7 cellular contexts compared by ENCODE assay signal in genomic region chr5:43038523-43038989, GRCh38. TPM values are rescaled to one million over a fixed set of nuclear protein-coding genes. Genes with fewer than 3 reads are reported as not detected.
DNase-seq lines count a peak whose midpoint lies in the region; ATAC-seq, FAIRE-seq and TF ChIP-seq lines count a peak whose summit lies in the region.

No MANE protein-coding gene starts in this region.

- CTCF ChIA-PET in activated CD8-positive, alpha-beta T cell treated with anti-CD3 and anti-CD28 coated beads for 36 hours (lab: Charles Lee), result interaction anchor here (0.7 to 4.5 kb wide), 14 partner anchors 10 to 130 kb away, joined by 3 to 63 read pairs (median 6); no protein-coding TSS in a partner anchor

- H3K9ac ChIP-seq in KMS-11 (no peak overlapping the region), kidney (ENCODE audit: low read length in 2 of 2) (no peak overlapping the region)

- no peaks in the 10 kb centered on the region for H3K9me3 Mint-ChIP-seq in activated CD8-positive, alpha-beta T cell treated with anti-CD3 and anti-CD28 coated beads for 36 hours

- no peak for ATAC-seq in activated CD8-positive, alpha-beta T cell treated with anti-CD3 and anti-CD28 coated beads for 36 hours

- H3K27me3 Mint-ChIP-seq in activated CD8-positive, alpha-beta T cell treated with anti-CD3 and anti-CD28 coated beads for 36 hours, result no peaks in the 10 kb centered on the region

- peak overlapping the region; percentile 92 for H3K27ac Mint-ChIP-seq in activated CD8-positive, alpha-beta T cell treated with anti-CD3 and anti-CD28 coated beads for 36 hours

- H3K27ac ChIP-seq in KMS-11 (no peak overlapping the region), kidney (ENCODE audit: low read depth in 2 of 2, low read length in 2 of 2) (peak overlapping the region in 1 of 2 donors; percentile 68)

- intact Hi-C loops in activated CD8-positive, alpha-beta T cell treated with anti-CD3 and anti-CD28 coated beads for 36 hours (cut with micrococcal nuclease), result no loop called here
- intact Hi-C loops in kidney (cut with DNase I), result no loop called here

- H3K79me2 ChIP-seq in KMS-11 (ENCODE audit: insufficient read depth, low read depth), result no peaks in the 10 kb centered on the region; the same call in 1 of the 2 replicates

- H3K36me3 ChIP-seq in KMS-11 (ENCODE audit: insufficient read depth) (no peaks in the 10 kb centered on the region), kidney (ENCODE audit: control insufficient read depth in 1 of 2, insufficient read depth in 2 of 2, low read length in 2 of 2) (no peaks in the 10 kb centered on the region)

- POLR2A ChIA-PET in activated CD8-positive, alpha-beta T cell treated with anti-CD3 and anti-CD28 coated beads for 36 hours (lab: Charles Lee), result interaction anchor here (0.7 to 7.3 kb wide), 12 partner anchors 10 to 445 kb away, joined by 3 to 131 read pairs (median 8); partner anchors contain the start of gene TMEM267

- peaks cover 0 to 2% of the 10 kb centered on the region in 2 donors for H3K9me3 ChIP-seq in kidney (ENCODE audit: control insufficient read depth in 1 of 2, low read length in 2 of 2)

- TF ChIP-seq CTCF in KMS-11 (conservative IDR thresholded peaks at IDR 0.05; ENCODE audit: low read depth, low read length) (no peak), kidney (IDR thresholded peaks at IDR 0.05; ENCODE audit: borderline replicate concordance, extremely low read depth, insufficient read depth) (no peak)
- no peak for TF ChIP-seq CTCF in activated CD8-positive, alpha-beta T cell treated with anti-CD3 and anti-CD28 coated beads for 36 hours (IDR thresholded peaks at IDR 0.05)

- no peaks in the 10 kb centered on the region for H3K27me3 ChIP-seq in KMS-11 (ENCODE audit: insufficient read depth, low read depth)

- peak overlapping the region; percentile 96 for H3K4me2 ChIP-seq in KMS-11

- H3K4me1 ChIP-seq in KMS-11 (ENCODE audit: low read depth, poor library complexity, severe bottlenecking) (peaks cover 5% of the 10 kb centered on the region), kidney (ENCODE audit: control insufficient read depth in 1 of 2, insufficient read depth in 1 of 2, low read depth in 1 of 2, low read length in 2 of 2) (peaks cover 0 to 8% of the 10 kb centered on the region in 2 donors)

- H3K4me3 ChIP-seq in KMS-11 (IDR thresholded peaks at IDR 0.05; ENCODE audit: insufficient read depth, low read depth, low read length) (no peak overlapping the region), kidney (ENCODE audit: low read length in 2 of 2) (peak overlapping the region in 1 of 2 donors; percentile 46)

- no peaks in the 10 kb centered on the region for H4K20me1 ChIP-seq in KMS-11 (ENCODE audit: insufficient read depth)

- H3K4me3 Mint-ChIP-seq in activated CD8-positive, alpha-beta T cell treated with anti-CD3 and anti-CD28 coated beads for 36 hours, result peak overlapping the region; percentile 81

- no peak for FAIRE-seq in kidney (lab: Jason Lieb, UNC)

- H2AFZ ChIP-seq in KMS-11 (ENCODE audit: low read depth), result no peak overlapping the region

- peaks cover 43% of the 10 kb centered on the region for H3K4me1 Mint-ChIP-seq in activated CD8-positive, alpha-beta T cell treated with anti-CD3 and anti-CD28 coated beads for 36 hours (ENCODE audit: low read depth)

- DNase-seq in activated CD8-positive, alpha-beta T cell treated with anti-CD3 and anti-CD28 coated beads for 36 hours, result peak; percentile 77
- DNase-seq in glomerular visceral epithelial cell (ENCODE audit: extremely low spot score), result peak; percentile 85
- DNase-seq in stimulated activated naive CD4-positive, alpha-beta T cell treated with Interleukin-2 at 50 U/mL for 16 hours (lab: John Stamatoyannopoulos, UW), result peak; percentile 28
- no peak for DNase-seq in amniotic stem cell (lab: John Stamatoyannopoulos, UW)
- no peak for DNase-seq in kidney
- DNase-seq in NCI-H2081 (lab: John Stamatoyannopoulos, UW), result no peak

- no peaks in the 10 kb centered on the region for H3K36me3 Mint-ChIP-seq in activated CD8-positive, alpha-beta T cell treated with anti-CD3 and anti-CD28 coated beads for 36 hours (ENCODE audit: low read depth)

RNA-seq across cellular contexts. Expression of gene ANXA2R, which starts 1.6 kb away (rescaled TPM):
- total RNA-seq in activated CD8-positive, alpha-beta T cell treated with anti-CD3 and anti-CD28 coated beads for 36 hours, result 10 to 100 TPM in 1 of 2 experiments, 1 to 10 TPM in 1; 8.0 to 10.4 TPM
- 4.6 TPM for total RNA-seq in kidney
- 2.0 TPM for polyA plus RNA-seq in kidney (ENCODE audit: insufficient read depth, low read depth, low replicate concordance)

Comparison
In these comparisons a context has a peak if more than half of its experiments do, and no peak if none do; other contexts are left out.
1. DNase-seq: peak in activated CD8-positive, alpha-beta T cell treated with anti-CD3 and anti-CD28 coated beads for 36 hours (single experiment), glomerular visceral epithelial cell (single experiment) and stimulated activated naive CD4-positive, alpha-beta T cell treated with Interleukin-2 at 50 U/mL for 16 hours (single experiment); none in amniotic stem cell (single experiment), kidney (single experiment) and NCI-H2081 (0 of 2).